Comparison of ENCODE assay signal across 1 cellular context in genomic region chr16:18948372-18949020, GRCh38.
TF ChIP-seq lines count a peak whose summit lies in the region.

No MANE protein-coding gene starts in this region.

TF ChIP-seq in HepG2, 621 proteins besides CTCF, POLR2A, EP300 and RAD21:
- TF ChIP-seq ZNF770 (CRISPR knock-in tag; IDR thresholded peaks at IDR 0.05) (peak; percentile 35; the same call in 1 of the 2 replicates), EHMT2 (IDR thresholded peaks at IDR 0.05; ENCODE audit: borderline replicate concordance, low read depth, low read length) (no peak), ZNF75D (CRISPR knock-in tag; IDR thresholded peaks at IDR 0.05; ENCODE audit: borderline replicate concordance) (0 out of 2 replicates have a peak, but pooled peaks have one; percentile 30)
